11 cellular contexts compared by ENCODE assay signal in the genomic region with DNA sequence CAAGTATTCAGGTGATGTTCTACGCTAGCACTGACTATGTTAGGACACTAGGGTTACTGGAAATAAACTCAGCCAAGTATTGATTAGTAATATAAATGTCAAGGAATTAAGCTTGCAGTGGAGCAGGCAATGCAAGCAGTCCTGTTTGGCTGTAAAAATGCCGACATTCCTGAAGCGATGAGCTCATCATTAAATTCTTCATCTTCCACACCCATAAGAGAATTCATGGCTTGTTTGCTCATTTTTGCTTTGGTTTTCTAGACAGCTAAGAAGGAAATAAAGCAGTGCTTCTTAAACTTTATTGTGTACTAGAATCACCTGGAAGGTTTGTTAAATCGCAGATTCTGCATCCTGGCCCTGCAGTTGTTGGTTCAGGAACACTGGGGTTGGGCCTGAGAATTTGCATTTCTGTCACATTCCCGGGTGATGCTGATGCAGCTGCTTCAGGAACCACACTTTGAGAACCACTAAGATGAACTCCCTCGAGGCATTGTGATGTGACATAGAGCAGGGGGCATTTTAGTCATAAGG. TPM values are rescaled to one million over a fixed set of nuclear protein-coding genes. Genes with fewer than 3 reads are reported as not detected.
A peak's percentile ranks its signal among the peaks of the same experiment; 100 is the strongest.
DNase-seq lines count a peak whose midpoint lies in the region; ATAC-seq, FAIRE-seq and TF ChIP-seq lines count a peak whose summit lies in the region.
"Had no signal": no experiment of that assay in that cellular context is flagged by ENCODE, and none has a peak within 500 bp of the region (broad histone marks: within the 10 kb centered on the region; RNA-seq: fewer than 3 reads in every experiment).

No MANE protein-coding gene starts in this region.

- H3K79me2 ChIP-seq in endothelial cell of umbilical vein (ENCODE audit: control insufficient read depth, insufficient read depth, low read length): no peaks in the 10 kb centered on the region

- H3K9me1 ChIP-seq in endothelial cell of umbilical vein (replicated peaks; ENCODE audit: control insufficient read depth, extremely low read depth, insufficient read depth, low read length): no peaks in the 10 kb centered on the region

- intact Hi-C loops in endothelial cell of umbilical vein (cut with micrococcal nuclease) (loop anchor here (1.0 to 5.0 kb wide), 5 partner anchors 9 to 512 kb away; partner anchors contain the start of gene FRAS1), aorta (cut with DNase I) (no loop called here)

- peak overlapping the region; percentile 61 for H3K9ac ChIP-seq in endothelial cell of umbilical vein (replicated peaks; ENCODE audit: extremely low read depth, insufficient read depth, low read length)

- H3K4me1 ChIP-seq in endothelial cell of umbilical vein (ENCODE audit: control insufficient read depth, extremely low read depth, insufficient read depth, low read length): peaks cover 30% of the 10 kb centered on the region
- H3K4me1 ChIP-seq in lung (ENCODE audit: control insufficient read depth in 2 of 2, insufficient read depth in 2 of 2, low read length in 2 of 2): peaks cover 9 to 10% of the 10 kb centered on the region in 2 donors
- H3K4me1 ChIP-seq in aorta (ENCODE audit: control insufficient read depth in 1 of 2, insufficient read depth in 2 of 2, low read length in 2 of 2): peaks cover 0 to 3% of the 10 kb centered on the region in 2 donors

- H3K9me3 ChIP-seq in endothelial cell of umbilical vein (replicated peaks; ENCODE audit: control insufficient read depth, insufficient read depth, low read length) (no peaks in the 10 kb centered on the region), lung (ENCODE audit: control insufficient read depth in 2 of 2, insufficient read depth in 1 of 2, low read length in 1 of 2) (no peaks in the 10 kb centered on the region), aorta (ENCODE audit: control insufficient read depth, low read length) (no peaks in the 10 kb centered on the region)

- H2AFZ ChIP-seq in endothelial cell of umbilical vein (ENCODE audit: low read depth, low read length): peak overlapping the region; percentile 78

- no peaks in the 10 kb centered on the region for H3K27me3 ChIP-seq in endothelial cell of umbilical vein (ENCODE audit: control insufficient read depth in 2 of 2, insufficient read depth in 2 of 2, low read length in 2 of 2)
- H3K27me3 ChIP-seq in lung (ENCODE audit: control insufficient read depth, insufficient read depth): no peaks in the 10 kb centered on the region
- H3K27me3 ChIP-seq in aorta (ENCODE audit: control insufficient read depth in 1 of 2, insufficient read depth in 2 of 2, low read length in 1 of 2): no peaks in the 10 kb centered on the region

- H3K4me2 ChIP-seq in endothelial cell of umbilical vein (ENCODE audit: insufficient read depth, low read length): peak overlapping the region; percentile 72

- POLR2A ChIA-PET in endothelial cell of umbilical vein (lab: Charles Lee): interaction anchor here (1.1 kb wide), 1 partner anchor 9 kb away, joined by 7 read pairs; no protein-coding TSS in a partner anchor

- FAIRE-seq in endothelial cell of umbilical vein (lab: Jason Lieb, UNC): peak; percentile 64
- FAIRE-seq: colon had no signal

- no peak for TF ChIP-seq CTCF in endothelial cell of umbilical vein (IDR thresholded peaks at IDR 0.05; ENCODE audit: extremely low read depth in 1 of 2, insufficient read depth in 1 of 2, low read depth in 1 of 2, low read length in 2 of 2)
- no peak for TF ChIP-seq CTCF in lung (IDR thresholded peaks at IDR 0.05; ENCODE audit: control extremely low read depth, extremely low read depth)

- BruUV-seq in endothelial cell of umbilical vein (replicated peaks; lab: Mats Ljungman, UMichigan): no TSS peak

- CTCF ChIA-PET in endothelial cell of umbilical vein (lab: Charles Lee): interaction anchor here (0.9 to 1.8 kb wide), 13 partner anchors 9 to 295 kb away, joined by 3 to 9 read pairs (median 4); partner anchors contain the start of gene BMP2K

- dilution Hi-C loops in endothelial cell of umbilical vein (cut with MboI; ENCODE audit: extremely low pct_ligation_motif_present, low sequenced_read_pairs): no loop called here

- no peaks in the 10 kb centered on the region for H4K20me1 ChIP-seq in endothelial cell of umbilical vein (replicated peaks; ENCODE audit: control insufficient read depth, extremely low read depth, insufficient read depth, low read length)

- H3K27ac ChIP-seq in endothelial cell of umbilical vein (ENCODE audit: insufficient read depth, low read depth, low read length) (peak overlapping the region; percentile 81), lung (ENCODE audit: low read depth in 1 of 2, low read length in 1 of 2) (peak overlapping the region; percentile 42 to 60), aorta (ENCODE audit: low read depth in 1 of 2, low read length in 2 of 2) (peak overlapping the region in 1 of 2 donors; percentile 33)
- H3K27ac ChIP-seq: 22Rv1 had no signal

- H3K4me3 ChIP-seq in endothelial cell of umbilical vein (replicated peaks in 1 of 3; ENCODE audit: insufficient read depth in 1 of 3, low read depth in 1 of 3, low read length in 3 of 3): peak overlapping the region in 1 of 3 experiments; percentile 44
- H3K4me3 ChIP-seq in lung: no peak overlapping the region
- no peak overlapping the region for H3K4me3 ChIP-seq in aorta (ENCODE audit: low read length in 2 of 2)

- TF ChIP-seq POLR2A in endothelial cell of umbilical vein (IDR thresholded peaks at IDR 0.05; ENCODE audit: low read depth, low read length): no peak

- WGBS in lung, 2 donors: 64 to 84% methylated on average over 6 of the region's 6 CpGs
- WGBS in aorta, 2 donors: 28 to 34% methylated on average over 6 of the region's 6 CpGs

- peak; percentile 16 for DNase-seq in SIG-M5 treated with dmso at 0.1 percent for 504 hours (lab: John Stamatoyannopoulos, UW; ENCODE audit: unreplicated experiment)
- no peak for DNase-seq in SIG-M5 (lab: John Stamatoyannopoulos, UW)
- peak; percentile 80 for DNase-seq in endothelial cell of umbilical vein (ENCODE audit: low read depth, low spot score)
- no peak for DNase-seq in lung (ENCODE audit: low spot score)
- DNase-seq in aorta: no peak
- no peak for DNase-seq in activated T-cell treated with anti-CD3 and anti-CD28 coated beads, Interleukin-2, amount 50 U/mL, for 48 hours
- no peak for DNase-seq in SK-N-DZ (ENCODE audit: low spot score)
- DNase-seq: NCI-H510A treated with DMSO at 0.1 percent for 48 hours had no signal

- ATAC-seq in lung (ENCODE audit: insufficient read depth, low FRiP score) (no peak), aorta (ENCODE audit: low FRiP score) (peak; percentile 59), HG02970 (IDR thresholded peaks at IDR 0.05; ENCODE audit: low FRiP score, unreplicated experiment) (no peak)

- H3K36me3 ChIP-seq in endothelial cell of umbilical vein (ENCODE audit: control insufficient read depth in 2 of 2, extremely low read depth in 1 of 2, insufficient read depth in 2 of 2, low read length in 2 of 2): peaks cover 0 to 4% of the 10 kb centered on the region in 2 experiments
- H3K36me3 ChIP-seq in lung (ENCODE audit: control insufficient read depth in 2 of 2, insufficient read depth in 2 of 2, low read length in 2 of 2): peaks cover 1 to 3% of the 10 kb centered on the region in 2 donors
- no peaks in the 10 kb centered on the region for H3K36me3 ChIP-seq in aorta (ENCODE audit: control insufficient read depth in 1 of 2, insufficient read depth in 2 of 2, low read length in 1 of 2)

TF ChIP-seq in endothelial cell of umbilical vein, 7 proteins besides CTCF, POLR2A, EP300 and RAD21:
- TF ChIP-seq JUN (IDR thresholded peaks at IDR 0.05; ENCODE audit: borderline replicate concordance, insufficient read depth, insufficient read length, low read depth) (peak; percentile 86), MAX (IDR thresholded peaks at IDR 0.05; ENCODE audit: insufficient read depth, insufficient read length) (no peak), MYC (IDR thresholded peaks at IDR 0.05; ENCODE audit: low read depth, low read length) (no peak), FOS (IDR thresholded peaks at IDR 0.05; ENCODE audit: borderline replicate concordance, insufficient read depth, low read length) (peak; percentile 14)

RNA-seq across cellular contexts. Expression of gene ANXA3, which starts 17.8 kb away (rescaled TPM):
- total RNA-seq in endothelial cell of umbilical vein: 73.8 and 78.4 TPM in 2 replicates
- 51.5 and 52.9 TPM in 2 replicates for polyA plus RNA-seq in endothelial cell of umbilical vein
- 93.0 and 110 TPM in 2 replicates for polyA plus RNA-seq in endothelial cell of umbilical vein (2011; cell fraction: cytosol; rRNA removed)
- 150 and 151 TPM in 2 replicates for polyA plus RNA-seq in endothelial cell of umbilical vein (2011; cell fraction: nucleus; rRNA removed)
- 24.8 and 46.5 TPM in 2 replicates for polyA plus RNA-seq in endothelial cell of umbilical vein (2012)
- polyA minus RNA-seq in endothelial cell of umbilical vein: 112 and 127 TPM in 2 replicates
- polyA minus RNA-seq in endothelial cell of umbilical vein (2011; cell fraction: cytosol; rRNA and poly(A)+ RNA removed): 58.1 TPM
- polyA minus RNA-seq in endothelial cell of umbilical vein (2011; cell fraction: nucleus; rRNA and poly(A)+ RNA removed): 62.4 and 79.7 TPM in 2 replicates
- 100 to 1,000 TPM in 1 of 2 donors, 10 to 100 TPM in 1; 84.1 to 244 TPM for total RNA-seq in lung
- 100 to 1,000 TPM; 123 to 189 TPM for polyA plus RNA-seq in lung
- total RNA-seq in aorta: 10 to 100 TPM in 1 of 2 donors, 1 to 10 TPM in 1; 5.3 to 10.2 TPM
- 10 to 100 TPM in 1 of 2 donors, 1 to 10 TPM in 1; 5.0 to 54.0 TPM for polyA plus RNA-seq in aorta
- polyA plus RNA-seq in SK-N-DZ (2014; cell fraction: cytosol; rRNA removed): not detected in 2 replicates
- 1.0 TPM in 1 of 2 replicates, not detected in the other for polyA plus RNA-seq in SK-N-DZ (2014; cell fraction: nucleus; rRNA removed)

Comparison
In these comparisons a context has a peak if more than half of its experiments do, and no peak if none do; other contexts are left out.
1. DNase-seq: peak in SIG-M5 treated with dmso at 0.1 percent for 504 hours (single experiment) and endothelial cell of umbilical vein (single experiment); none in SIG-M5 (single experiment), lung (single experiment), aorta (0 of 2), activated T-cell treated with anti-CD3 and anti-CD28 coated beads, Interleukin-2, amount 50 U/mL, for 48 hours (0 of 2) and SK-N-DZ (single experiment).